8 cellular contexts compared by ENCODE assay signal in genomic region chr9:14428781-14429230, GRCh38.
DNase-seq lines count a peak whose midpoint lies in the region; ATAC-seq and TF ChIP-seq lines count a peak whose summit lies in the region.

No MANE protein-coding gene starts in this region.

- no peaks in the 10 kb centered on the region for H3K9me3 Mint-ChIP-seq in progenitor cell of endocrine pancreas (ENCODE audit: low read depth)

- peaks cover 16% of the 10 kb centered on the region for H3K4me1 Mint-ChIP-seq in progenitor cell of endocrine pancreas (ENCODE audit: low read depth)

- peak; percentile 85 for TF ChIP-seq CTCF in progenitor cell of endocrine pancreas (IDR thresholded peaks at IDR 0.05; ENCODE audit: unreplicated experiment)

- no peak overlapping the region for H3K4me3 Mint-ChIP-seq in progenitor cell of endocrine pancreas (ENCODE audit: low read depth)

- no peaks in the 10 kb centered on the region for H3K27me3 Mint-ChIP-seq in progenitor cell of endocrine pancreas

- no peaks in the 10 kb centered on the region for H3K36me3 Mint-ChIP-seq in progenitor cell of endocrine pancreas (ENCODE audit: insufficient read depth)

- DNase-seq in Right ventricle myocardium inferior (ENCODE audit: missing footprints) = peak; percentile 55
- DNase-seq in cardiac septum (ENCODE audit: low spot score) = no peak
- DNase-seq in NCI-H526 treated with DMSO at 0.1 percent for 48 hours (lab: John Stamatoyannopoulos, UW) = peak; percentile 62
- peak; percentile 17 for DNase-seq in activated CD8-positive, alpha-beta memory T cell treated with anti-CD3 and anti-CD28 coated beads, Interleukin-2, amount 50 U/mL, for 4 hours
- peak; percentile 63 for DNase-seq in glomerular visceral epithelial cell (ENCODE audit: extremely low spot score)
- DNase-seq in progenitor cell of endocrine pancreas (ENCODE audit: low spot score, unreplicated experiment) = peak; percentile 72
- DNase-seq in GF-D8 (lab: John Stamatoyannopoulos, UW) = no peak

- ATAC-seq in Right ventricle myocardium inferior (peak; percentile 84), HG03354 (IDR thresholded peaks at IDR 0.05; ENCODE audit: poor library complexity, severe bottlenecking, unreplicated experiment) (peak; percentile 83)

- intact Hi-C loops in Right ventricle myocardium inferior (cut with DNase I) = loop anchor here (2.0 to 5.0 kb wide), 2 partner anchors 78 to 1077 kb away; no protein-coding TSS in a partner anchor
- intact Hi-C loops in cardiac septum (cut with DNase I) = loop anchor here (2.0 kb wide), 1 partner anchor 1002 kb away; no protein-coding TSS in a partner anchor

- H3K27ac Mint-ChIP-seq in progenitor cell of endocrine pancreas = peak overlapping the region; percentile 12

Comparison
In these comparisons a context has a peak if more than half of its experiments do, and no peak if none do; other contexts are left out.
1. DNase-seq: peak in Right ventricle myocardium inferior (single experiment), NCI-H526 treated with DMSO at 0.1 percent for 48 hours (single experiment), activated CD8-positive, alpha-beta memory T cell treated with anti-CD3 and anti-CD28 coated beads, Interleukin-2, amount 50 U/mL, for 4 hours (single experiment), glomerular visceral epithelial cell (single experiment) and progenitor cell of endocrine pancreas (single experiment); none in cardiac septum (single experiment) and GF-D8 (single experiment).